In the genomic region with DNA sequence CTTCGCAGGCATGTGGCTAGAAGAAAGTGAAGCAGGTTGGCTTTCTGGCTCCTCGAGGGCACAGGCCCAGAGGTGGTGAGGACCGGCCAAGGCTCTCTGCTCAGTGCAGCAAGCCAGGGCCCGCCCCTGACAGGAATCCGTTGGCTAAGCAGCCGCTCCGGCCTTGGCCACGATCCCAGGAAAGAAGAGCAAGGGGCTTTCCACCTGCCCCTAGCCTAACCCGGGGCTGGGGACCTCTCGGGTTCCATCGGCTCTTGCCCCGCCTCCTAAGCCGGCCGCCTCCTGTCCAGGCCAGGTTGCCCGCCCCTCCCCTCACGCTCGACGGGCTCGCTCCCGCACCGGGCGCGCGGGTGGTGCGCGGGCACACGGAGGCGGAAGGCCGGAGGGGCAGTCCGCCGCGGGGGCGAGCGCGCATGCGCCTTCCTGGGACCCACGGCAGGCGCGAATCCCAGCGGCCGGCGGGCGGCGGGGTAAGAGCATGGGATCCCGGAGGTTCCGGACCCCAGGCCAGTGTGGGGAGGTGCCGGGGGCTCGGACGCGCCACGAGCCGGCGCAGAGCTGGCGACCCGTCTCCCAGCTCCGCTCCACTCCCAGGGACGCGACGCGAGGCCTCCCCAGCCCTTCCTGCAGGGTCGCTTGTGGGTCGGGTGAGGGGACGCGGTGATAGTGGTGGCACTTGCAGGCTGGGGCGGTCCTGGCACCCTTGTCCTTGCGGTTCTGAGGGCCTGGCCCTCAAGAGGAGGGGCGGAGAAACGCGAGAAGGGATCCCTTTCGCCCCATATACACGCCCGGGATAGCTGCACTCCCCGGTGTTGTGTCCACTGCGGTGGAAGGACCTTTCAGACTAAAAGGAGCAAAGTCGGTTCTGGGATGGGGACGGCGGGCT, we compare ENCODE assay signal across 1 cellular context.
TF ChIP-seq lines count a peak whose summit lies in the region.

A gene (plus strand): TSS at position 410 of the 886 bp plus-strand sequence. CDS start 3,351 bp downstream, outside the sequence.

TF ChIP-seq in IMR-90, 13 proteins besides CTCF, POLR2A, EP300 and RAD21 (continued from another document):
- TF ChIP-seq SMC3 (IDR thresholded peaks at IDR 0.05; ENCODE audit: low read depth, low read length) (no peak), BHLHE40 (IDR thresholded peaks at IDR 0.05; ENCODE audit: low read depth, low read length) (no peak), RCOR1 (IDR thresholded peaks at IDR 0.05; ENCODE audit: insufficient replicate concordance, low read length) (no peak), NFE2L2 (IDR thresholded peaks at IDR 0.05; ENCODE audit: low read depth, low read length) (no peak)
- TF ChIP-seq, protein P1, sequence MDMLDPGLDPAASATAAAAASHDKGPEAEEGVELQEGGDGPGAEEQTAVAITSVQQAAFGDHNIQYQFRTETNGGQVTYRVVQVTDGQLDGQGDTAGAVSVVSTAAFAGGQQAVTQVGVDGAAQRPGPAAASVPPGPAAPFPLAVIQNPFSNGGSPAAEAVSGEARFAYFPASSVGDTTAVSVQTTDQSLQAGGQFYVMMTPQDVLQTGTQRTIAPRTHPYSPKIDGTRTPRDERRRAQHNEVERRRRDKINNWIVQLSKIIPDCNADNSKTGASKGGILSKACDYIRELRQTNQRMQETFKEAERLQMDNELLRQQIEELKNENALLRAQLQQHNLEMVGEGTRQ (IDR thresholded peaks at IDR 0.05; ENCODE audit: low read depth, low read length): no peak
TF ChIP-seq in IMR-90: peak in this region for 2.
